8 cellular contexts compared by ENCODE assay signal in the genomic region with DNA sequence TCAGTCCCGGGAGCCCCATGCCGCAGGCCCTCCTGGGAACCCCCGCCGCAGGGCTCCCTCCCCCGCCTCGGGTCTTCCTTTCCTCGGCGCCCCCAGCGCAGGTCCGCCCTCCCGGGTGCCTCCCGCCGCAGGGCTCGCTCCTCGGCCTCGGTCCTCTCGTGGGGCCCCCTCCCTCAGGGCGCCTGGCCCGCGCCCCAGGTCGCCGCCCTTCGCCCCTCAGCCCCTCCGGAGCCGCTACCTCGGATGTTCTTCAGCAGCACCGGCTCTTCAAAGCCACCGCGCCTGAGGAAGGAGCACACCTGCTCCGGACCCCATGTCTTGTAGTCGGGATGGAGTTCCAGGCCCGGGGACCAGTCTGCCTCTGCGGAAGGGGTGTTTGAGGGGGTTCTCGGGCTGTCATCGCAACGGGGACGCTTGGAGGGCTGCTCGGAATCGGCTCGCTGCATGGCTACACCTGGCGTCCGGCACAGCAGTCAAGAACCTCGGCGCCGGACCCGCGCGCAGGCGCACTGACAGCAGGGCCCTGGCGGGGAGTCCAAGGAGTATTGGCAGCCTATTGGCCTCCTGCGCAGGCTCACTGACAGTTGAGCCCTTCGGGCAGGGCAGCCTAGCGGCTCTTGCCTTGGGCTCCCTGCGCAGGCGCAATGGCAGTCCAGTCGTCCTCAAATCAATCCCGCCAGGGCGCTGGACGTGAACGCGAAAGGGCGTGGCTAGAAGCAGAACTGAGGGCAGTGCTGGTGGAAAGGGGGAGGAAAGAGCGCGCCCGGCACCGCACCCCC. TPM values are rescaled to one million over a fixed set of nuclear protein-coding genes. Genes with fewer than 3 reads are reported as not detected.
DNase-seq lines count a peak whose midpoint lies in the region; ATAC-seq, FAIRE-seq and TF ChIP-seq lines count a peak whose summit lies in the region.

A gene (minus strand): TSS at position 511 of the 779 bp plus-strand sequence. CDS start 65 bp downstream, at position 446.

- no peaks in the 10 kb centered on the region for H3K9me3 ChIP-seq in left ventricle myocardium inferior (replicated peaks)
- no peaks in the 10 kb centered on the region for H3K9me3 ChIP-seq in prostate gland

- H3K36me3 ChIP-seq in left ventricle myocardium inferior = no peaks in the 10 kb centered on the region
- H3K36me3 ChIP-seq in prostate gland = no peaks in the 10 kb centered on the region
- no peaks in the 10 kb centered on the region for H3K36me3 ChIP-seq in urinary bladder (ENCODE audit: insufficient read depth)

- 0% methylated on average over 62 of the region's 66 CpGs for WGBS in prostate gland
- under 1% methylated on average over 66 of the region's 66 CpGs for WGBS in urinary bladder

- H3K27me3 ChIP-seq in left ventricle myocardium inferior (ENCODE audit: low read depth) (no peaks in the 10 kb centered on the region), prostate gland (replicated peaks; ENCODE audit: insufficient read depth) (no peaks in the 10 kb centered on the region)

- intact Hi-C loops in T-helper 1 cell treated with Interleukin-12 subunit alpha and Interleukin-12 subunit beta and Interleukin-4 antibody, amounts not matched to agents 30 ng/mL and 1 ng/mL, for 36 hours (cut with micrococcal nuclease) = loop anchor here (1.0 to 5.0 kb wide), 6 partner anchors 18 to 227 kb away; a partner anchor contains a TSS
- intact Hi-C loops in left ventricle myocardium inferior (cut with micrococcal nuclease) (no loop called here), prostate gland (cut with DNase I) (no loop called here)

- peak; percentile 95 for FAIRE-seq in GM12891 (lab: Jason Lieb, UNC)

- H3K27ac ChIP-seq in left ventricle myocardium inferior (replicated peaks) (peak within 1 kb of the TSS; percentile 93), prostate gland (peak within 1 kb of the TSS; percentile 77 to 83), urinary bladder (ENCODE audit: low read depth) (peak within 1 kb of the TSS; percentile 84)

- peak; percentile 99 for DNase-seq in GM12891 (ENCODE audit: insufficient read length, low spot score)
- peak; percentile 96 for DNase-seq in NCI-H146 treated with DMSO at 0.1 percent for 48 hours (lab: John Stamatoyannopoulos, UW; ENCODE audit: unreplicated experiment)
- peak; percentile 92 for DNase-seq in amniotic stem cell (lab: John Stamatoyannopoulos, UW)
- DNase-seq in left ventricle myocardium inferior = peak; percentile 96
- peak; percentile 92 for DNase-seq in prostate gland (ENCODE audit: low spot score)

- H3K4me3 ChIP-seq in left ventricle myocardium inferior (peak within 1 kb of the TSS; percentile 89), prostate gland (peak within 1 kb of the TSS; percentile 69 to 94), urinary bladder (ENCODE audit: low read depth, low read length) (peak within 1 kb of the TSS; percentile 96)

- peaks cover 58% of the 10 kb centered on the region for H3K4me1 ChIP-seq in left ventricle myocardium inferior
- H3K4me1 ChIP-seq in prostate gland (replicated peaks) = no peaks in the 10 kb centered on the region
- H3K4me1 ChIP-seq in urinary bladder (ENCODE audit: insufficient read depth) = no peaks in the 10 kb centered on the region

- TF ChIP-seq CTCF in left ventricle myocardium inferior (IDR thresholded peaks at IDR 0.05; ENCODE audit: borderline replicate concordance) = peak; percentile 32
- TF ChIP-seq CTCF in prostate gland (IDR thresholded peaks at IDR 0.05) = peak in 2 of 4 experiments; percentile 47 to 59

- peak; percentile 89 for ATAC-seq in HG02840 (IDR thresholded peaks at IDR 0.05; ENCODE audit: low FRiP score, unreplicated experiment)

- TF ChIP-seq POLR2A in GM12891 (IDR thresholded peaks at IDR 0.05; ENCODE audit: low read depth, low read length) (peak; percentile 52; the same call in 1 of the 2 replicates), prostate gland (IDR thresholded peaks at IDR 0.05) (peak; percentile 93)

TF ChIP-seq in GM12891, 5 proteins besides CTCF, POLR2A, EP300 and RAD21:
- TF ChIP-seq SPI1 (IDR thresholded peaks at IDR 0.05; ENCODE audit: low read depth, low read length) (0 out of 2 replicates have a peak, but pooled peaks have one; percentile 8), TAF1 (IDR thresholded peaks at IDR 0.05; ENCODE audit: low read depth, low read length) (0 out of 2 replicates have a peak, but pooled peaks have one; percentile 7), POU2F2 (IDR thresholded peaks at IDR 0.05; ENCODE audit: low read depth, low read length) (no peak), PAX5 (IDR thresholded peaks at IDR 0.05; ENCODE audit: insufficient read depth, low read length, severe bottlenecking) (no peak), POLR2AphosphoS5 (IDR thresholded peaks at IDR 0.05; ENCODE audit: low read depth, low read length) (no peak)
TF ChIP-seq in GM12891: peak in this region for 2.

RNA-seq across cellular contexts. Expression of the gene that starts here (rescaled TPM):
- 7.7 TPM for polyA plus RNA-seq in GM12891 (2012; ENCODE audit: low read depth, missing spikeins)
- 300 and 310 TPM in 2 replicates for total RNA-seq in T-helper 1 cell treated with Interleukin-12 subunit alpha and Interleukin-12 subunit beta and Interleukin-4 antibody, amounts not matched to agents 30 ng/mL and 1 ng/mL, for 36 hours
- 37.8 TPM for total RNA-seq in left ventricle myocardium inferior
- total RNA-seq in prostate gland = 10 to 100 TPM; 24.9 to 72.2 TPM
- 145 TPM for total RNA-seq in urinary bladder
- 146 TPM for polyA plus RNA-seq in urinary bladder

Comparison
In these comparisons a context has a peak if more than half of its experiments do, and no peak if none do; other contexts are left out.
1. Peak in every context shown above with its lines: DNase-seq, ATAC-seq, H3K4me3 ChIP-seq and H3K27ac ChIP-seq.